ENCODE assay signal across 10 cellular contexts in the genomic region with DNA sequence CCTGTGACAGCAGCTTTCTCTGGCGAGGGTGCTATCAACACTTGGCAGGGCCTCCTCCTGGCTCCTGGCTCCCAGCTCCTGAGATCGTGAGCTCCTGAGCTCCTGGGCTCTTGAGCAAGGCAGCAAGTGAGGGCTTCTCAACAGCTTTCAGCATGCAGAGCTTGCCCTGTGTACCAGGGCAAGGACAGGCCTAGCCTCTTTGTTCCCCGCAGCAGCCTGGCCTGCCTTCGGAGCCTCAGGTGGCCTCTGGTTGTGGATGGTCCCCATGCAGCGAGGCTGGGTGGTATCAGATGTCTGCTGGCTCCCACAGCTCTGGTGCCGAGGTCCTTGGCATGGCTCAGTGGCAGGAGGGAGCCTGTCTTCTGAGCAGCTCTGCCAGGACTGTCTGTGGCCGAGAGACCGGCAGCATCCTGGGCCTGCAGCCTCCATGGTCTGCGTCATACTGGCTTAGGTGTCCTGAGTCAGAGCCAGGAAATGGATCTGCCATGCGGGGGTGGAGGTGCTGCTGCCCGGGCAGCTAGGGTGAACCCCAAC. TPM values are rescaled to one million over a fixed set of nuclear protein-coding genes. Genes with fewer than 3 reads are reported as not detected.
DNase-seq lines count a peak whose midpoint lies in the region; ATAC-seq and TF ChIP-seq lines count a peak whose summit lies in the region.
"Had no signal": no experiment of that assay in that cellular context is flagged by ENCODE, and none has a peak within 500 bp of the region (broad histone marks: within the 10 kb centered on the region; RNA-seq: fewer than 3 reads in every experiment).

No MANE protein-coding gene starts in this region.

- peak; percentile 77 to 85 for ATAC-seq in gastrocnemius medialis

- H3K27ac Mint-ChIP-seq in activated CD4-positive, alpha-beta T cell treated with anti-CD3 and anti-CD28 coated beads, Interleukin-2, amount 10 ng/mL, durations not matched to agents 24 days and 14 days = no peak overlapping the region

- no peak for TF ChIP-seq POLR2A in gastrocnemius medialis (IDR thresholded peaks at IDR 0.05)

- no peaks in the 10 kb centered on the region for H3K9me3 Mint-ChIP-seq in activated CD4-positive, alpha-beta T cell treated with anti-CD3 and anti-CD28 coated beads, Interleukin-2, amount 10 ng/mL, durations not matched to agents 24 days and 14 days

- intact Hi-C loops in gastrocnemius medialis (cut with DNase I; ENCODE audit: low total_unique reads) = loop anchor here (1.0 to 10.0 kb wide), 5 partner anchors 18 to 82 kb away; no protein-coding TSS in a partner anchor
- intact Hi-C loops in activated CD4-positive, alpha-beta T cell treated with anti-CD3 and anti-CD28 coated beads, Interleukin-2, amount 10 ng/mL, durations not matched to agents 24 days and 14 days (cut with micrococcal nuclease) = no loop called here

- H3K27ac ChIP-seq in right atrium auricular region = peak overlapping the region; percentile 86 to 92
- H3K27ac ChIP-seq in gastrocnemius medialis = peak overlapping the region; percentile 90 to 95 (median 92)

- H3K9me3 ChIP-seq in adipocyte (ENCODE audit: control insufficient read depth, low read length) (no peaks in the 10 kb centered on the region), right atrium auricular region (no peaks in the 10 kb centered on the region), gastrocnemius medialis (no peaks in the 10 kb centered on the region)

- no peaks in the 10 kb centered on the region for H3K36me3 Mint-ChIP-seq in activated CD4-positive, alpha-beta T cell treated with anti-CD3 and anti-CD28 coated beads, Interleukin-2, amount 10 ng/mL, durations not matched to agents 24 days and 14 days (ENCODE audit: low read depth)

- no peak for TF ChIP-seq CTCF in right atrium auricular region (IDR thresholded peaks at IDR 0.05)
- TF ChIP-seq CTCF in gastrocnemius medialis (IDR thresholded peaks at IDR 0.05 in 4 of 5, conservative IDR thresholded peaks at IDR 0.05 in 1 of 5) = no peak

- peaks cover 33% of the 10 kb centered on the region for H3K36me3 ChIP-seq in adipocyte (ENCODE audit: control insufficient read depth, insufficient read depth, low read length, severe bottlenecking)
- H3K36me3 ChIP-seq in right atrium auricular region = peaks cover 13% of the 10 kb centered on the region
- H3K36me3 ChIP-seq in gastrocnemius medialis = no peaks in the 10 kb centered on the region

- in situ Hi-C loops in gastrocnemius medialis (cut with MboI; ENCODE audit: low sequenced_read_pairs in 4 of 4) = no loop called here

- peaks cover 12% of the 10 kb centered on the region for H3K4me1 Mint-ChIP-seq in activated CD4-positive, alpha-beta T cell treated with anti-CD3 and anti-CD28 coated beads, Interleukin-2, amount 10 ng/mL, durations not matched to agents 24 days and 14 days

- H3K4me3 ChIP-seq in adipocyte (ENCODE audit: low read length) (no peak overlapping the region), right atrium auricular region (no peak overlapping the region), gastrocnemius medialis (no peak overlapping the region)

- peak; percentile 37 for DNase-seq in GM04503 (ENCODE audit: low read depth)
- DNase-seq in adipocyte (ENCODE audit: low read depth) = peak; percentile 71
- DNase-seq in right atrium auricular region (ENCODE audit: low spot score) = peak; percentile 67
- DNase-seq in gastrocnemius medialis = peak; percentile 81 to 96
- DNase-seq in activated CD4-positive, alpha-beta T cell treated with anti-CD3 and anti-CD28 coated beads, Interleukin-2, amount 10 ng/mL, durations not matched to agents 24 days and 14 days = no peak
- DNase-seq in COR-L47 (lab: John Stamatoyannopoulos, UW) = no peak
- DNase-seq in D341Med (ENCODE audit: low spot score) = no peak
- no peak for DNase-seq in NCI-H146 (lab: John Stamatoyannopoulos, UW)
- DNase-seq: activated gamma-delta T cell, NCI-H187 treated with DMSO at 0.1 percent for 48 hours had no signal

- no peaks in the 10 kb centered on the region for H3K27me3 ChIP-seq in adipocyte (replicated peaks; ENCODE audit: control insufficient read depth, insufficient read depth, low read length)
- H3K27me3 ChIP-seq in right atrium auricular region = no peaks in the 10 kb centered on the region
- H3K27me3 ChIP-seq in gastrocnemius medialis = no peaks in the 10 kb centered on the region

- peaks cover 57% of the 10 kb centered on the region for H3K4me1 ChIP-seq in adipocyte (ENCODE audit: control insufficient read depth, insufficient read depth, low read length)
- peaks cover 0 to 91% of the 10 kb centered on the region in 2 donors for H3K4me1 ChIP-seq in right atrium auricular region
- H3K4me1 ChIP-seq in gastrocnemius medialis = peaks cover 66 to 81% of the 10 kb centered on the region in 2 donors

- H3K4me3 Mint-ChIP-seq in activated CD4-positive, alpha-beta T cell treated with anti-CD3 and anti-CD28 coated beads, Interleukin-2, amount 10 ng/mL, durations not matched to agents 24 days and 14 days = no peak overlapping the region

- peak overlapping the region; percentile 37 for H3K9ac ChIP-seq in adipocyte (ENCODE audit: low read length)

- H3K27me3 Mint-ChIP-seq in activated CD4-positive, alpha-beta T cell treated with anti-CD3 and anti-CD28 coated beads, Interleukin-2, amount 10 ng/mL, durations not matched to agents 24 days and 14 days = no peaks in the 10 kb centered on the region

RNA-seq across cellular contexts. Expression of gene ZMIZ1, which starts 44.2 kb away (rescaled TPM):
- total RNA-seq in right atrium auricular region (10 to 100 TPM; 59.3 to 71.0 TPM), gastrocnemius medialis (10 to 100 TPM; 22.7 to 37.5 (median 31.7) TPM)
- total RNA-seq in activated CD4-positive, alpha-beta T cell treated with anti-CD3 and anti-CD28 coated beads, Interleukin-2, amount 10 ng/mL, durations not matched to agents 24 days and 14 days = 66.3 and 71.7 TPM in 2 replicates

Comparison
In these comparisons a context has a peak if more than half of its experiments do, and no peak if none do; other contexts are left out.
1. DNase-seq: peak in GM04503 (single experiment), adipocyte (single experiment), right atrium auricular region (single experiment) and gastrocnemius medialis (2 of 2); none in activated CD4-positive, alpha-beta T cell treated with anti-CD3 and anti-CD28 coated beads, Interleukin-2, amount 10 ng/mL, durations not matched to agents 24 days and 14 days (single experiment), COR-L47 (single experiment), D341Med (single experiment) and NCI-H146 (single experiment).